ENCODE assay signal across 17 cellular contexts in genomic region chr9:116193636-116194035, GRCh38. TPM values are rescaled to one million over a fixed set of nuclear protein-coding genes. Genes with fewer than 3 reads are reported as not detected.
DNase-seq lines count a peak whose midpoint lies in the region; ATAC-seq, FAIRE-seq and TF ChIP-seq lines count a peak whose summit lies in the region.
"Had no signal": no experiment of that assay in that cellular context is flagged by ENCODE, and none has a peak within 500 bp of the region (broad histone marks: within the 10 kb centered on the region; RNA-seq: fewer than 3 reads in every experiment).

No MANE protein-coding gene starts in this region.

- no peak for ATAC-seq in HG02840 (IDR thresholded peaks at IDR 0.05; ENCODE audit: low FRiP score, unreplicated experiment)
- ATAC-seq: GM12878 had no signal

- no peak for TF ChIP-seq CTCF in bronchial epithelial cell (IDR thresholded peaks at IDR 0.05; ENCODE audit: insufficient read depth, low read length, severe bottlenecking)

- H3K27me3 ChIP-seq in bronchial epithelial cell (ENCODE audit: control insufficient read depth, insufficient read depth, low read length), result no peaks in the 10 kb centered on the region
- H3K27me3 ChIP-seq: BLaER1, colonic mucosa, ovary had no signal

- H3K36me3 ChIP-seq in bronchial epithelial cell (ENCODE audit: control insufficient read depth, insufficient read depth, low read length), result no peaks in the 10 kb centered on the region
- H3K36me3 ChIP-seq: BLaER1, colonic mucosa, ovary had no signal

- no peak overlapping the region for H3K4me3 ChIP-seq in bronchial epithelial cell (ENCODE audit: low read depth, low read length)
- H3K4me3 ChIP-seq: BLaER1, colonic mucosa, GM12878, ovary had no signal

- FAIRE-seq in bronchial epithelial cell (lab: Jason Lieb, UNC), result no peak
- FAIRE-seq: frontal cortex, GM12878, islet of Langerhans had no signal

- DNase-seq in AG08396 (ENCODE audit: low spot score), result peak; percentile 67
- DNase-seq in M059J (ENCODE audit: low read depth), result peak; percentile 92
- DNase-seq in bronchial epithelial cell (ENCODE audit: low read depth), result peak; percentile 81
- peak; percentile 38 for DNase-seq in kidney glomerular epithelial cell (lab: John Stamatoyannopoulos, UW)
- no peak for DNase-seq in stimulated activated CD4-positive, alpha-beta T cell treated with anti-CD3 and anti-CD28 coated beads, Interleukin-12 subunit alpha, Interleukin-12 subunit beta, amount 100 ng/mL, for 4 hours
- DNase-seq in DMS114 treated with DMSO at 0.1 percent for 48 hours (lab: John Stamatoyannopoulos, UW; ENCODE audit: unreplicated experiment), result no peak
- DNase-seq in amniotic stem cell (lab: John Stamatoyannopoulos, UW), result no peak
- DNase-seq: activated naive CD8-positive, alpha-beta T cell treated with anti-CD3 and anti-CD28 coated beads for 36 hours; colonic mucosa; NCI-H1436 treated with DMSO at 0.1 percent for 48 hours; NCI-H510A treated with DMSO at 0.1 percent for 48 hours; ovary had no signal

RNA-seq across cellular contexts. Expression of gene PAPPA, which starts 40.0 kb away (rescaled TPM):
- 0.15 and 0.20 TPM in 2 replicates for total RNA-seq in M059J (2014; rRNA removed; shearing (Covaris generic))
- total RNA-seq in bronchial epithelial cell, result 0.13 and 1.3 TPM in 2 replicates
- total RNA-seq: activated naive CD8-positive, alpha-beta T cell treated with anti-CD3 and anti-CD28 coated beads for 36 hours had no signal

Comparison
In these comparisons a context has a peak if more than half of its experiments do, and no peak if none do; other contexts are left out.
1. DNase-seq: peak in AG08396 (single experiment), M059J (single experiment), bronchial epithelial cell (single experiment) and kidney glomerular epithelial cell (single experiment); none in stimulated activated CD4-positive, alpha-beta T cell treated with anti-CD3 and anti-CD28 coated beads, Interleukin-12 subunit alpha, Interleukin-12 subunit beta, amount 100 ng/mL, for 4 hours (single experiment), DMS114 treated with DMSO at 0.1 percent for 48 hours (single experiment) and amniotic stem cell (single experiment).